ENCODE assay signal across 1 cellular context in the genomic region with DNA sequence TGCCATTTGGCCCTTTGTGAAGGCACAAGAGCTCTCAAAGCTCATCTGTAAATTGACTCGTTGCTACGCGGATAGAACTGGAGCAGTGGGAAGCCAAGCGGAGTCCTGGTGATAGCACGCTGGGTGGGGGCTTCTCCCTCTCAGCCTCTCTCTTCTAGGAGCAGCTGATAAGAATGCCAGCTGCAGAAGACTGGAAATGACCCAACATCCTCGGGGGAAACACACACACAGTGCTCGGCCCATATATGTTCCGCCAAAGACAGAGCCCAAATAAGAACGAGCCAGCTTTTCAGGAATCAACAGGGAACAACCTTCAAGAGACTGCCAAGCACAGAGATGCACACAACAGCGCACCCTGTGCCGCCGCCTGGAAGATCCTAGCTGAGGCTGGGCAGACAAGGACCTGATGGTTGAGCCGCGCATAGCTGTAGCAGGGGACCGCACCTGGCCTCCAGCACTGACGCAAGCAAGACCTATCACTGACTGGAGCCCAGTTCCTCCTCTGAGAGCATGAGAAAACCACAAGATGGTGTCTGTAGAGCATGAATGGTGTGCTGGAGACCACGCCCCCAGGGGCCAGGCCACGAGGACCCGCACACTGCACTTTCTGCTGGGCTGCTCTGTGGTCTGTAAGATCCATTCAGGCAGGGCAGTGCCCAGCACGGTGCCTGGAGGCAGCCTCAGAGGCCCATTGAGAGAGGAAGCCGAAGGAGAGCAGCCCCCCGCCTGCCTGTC.
TF ChIP-seq lines count a peak whose summit lies in the region.

No MANE protein-coding gene starts in this region.

TF ChIP-seq in K562, 482 proteins besides CTCF, POLR2A, EP300 and RAD21 (continued from another document):
- TF ChIP-seq SMARCA5 (IDR thresholded peaks at IDR 0.05) (no peak), EP400 (IDR thresholded peaks at IDR 0.05) (peak; percentile 52; the same call in 1 of the 2 replicates), EZH2 (IDR thresholded peaks at IDR 0.05; ENCODE audit: borderline replicate concordance, low read depth, low read length) (no peak), GTF2E2 (tag; IDR thresholded peaks at IDR 0.05) (no peak), MAFF (IDR thresholded peaks at IDR 0.05; ENCODE audit: low read length) (no peak), JUND (IDR thresholded peaks at IDR 0.05; ENCODE audit: borderline replicate concordance, low read depth, low read length) (peak; percentile 45; the same call in 1 of the 2 replicates), JUND (tag; IDR thresholded peaks at IDR 0.05; ENCODE audit: borderline replicate concordance, low read depth, low read length) (peak; percentile 5; the same call in 1 of the 3 replicates), RCOR1 (IDR thresholded peaks at IDR 0.05; ENCODE audit: borderline replicate concordance in 1 of 2, low read depth in 2 of 2, low read length in 2 of 2) (peak; percentile 19 to 49; a peak in 2 of 4 replicates), FOXM1 (IDR thresholded peaks at IDR 0.05; ENCODE audit: low read depth) (no peak), FOXM1 (CRISPR knock-in tag; IDR thresholded peaks at IDR 0.05; ENCODE audit: low read depth) (no peak), CREM (IDR thresholded peaks at IDR 0.05; ENCODE audit: low read depth) (peak; percentile 82), ESRRA (IDR thresholded peaks at IDR 0.05; ENCODE audit: borderline replicate concordance, low read depth) (peak; percentile 72; the same call in 1 of the 2 replicates), NONO (IDR thresholded peaks at IDR 0.05; ENCODE audit: low read depth in 2 of 2, low read length in 1 of 2) (no peak), SP1 (CRISPR knock-in tag; IDR thresholded peaks at IDR 0.05) (0 out of 2 replicates have a peak, but pooled peaks have one; percentile 32), CTBP1 (IDR thresholded peaks at IDR 0.05; ENCODE audit: borderline replicate concordance) (peak; percentile 79; the same call in 1 of the 2 replicates), DNMT1 (IDR thresholded peaks at IDR 0.05) (no peak), ZNF143 (CRISPR knock-in tag; IDR thresholded peaks at IDR 0.05) (no peak), ZNF175 (CRISPR knock-in tag; IDR thresholded peaks at IDR 0.05; ENCODE audit: low read depth) (no peak), CAMTA2 (CRISPR knock-in tag; conservative IDR thresholded peaks at IDR 0.05) (no peak), ZNF507 (tag; conservative IDR thresholded peaks at IDR 0.05) (no peak), HLTF (IDR thresholded peaks at IDR 0.05) (no peak), GABPA (tag; conservative IDR thresholded peaks at IDR 0.05; ENCODE audit: low read depth) (no peak), E2F3 (CRISPR knock-in tag; IDR thresholded peaks at IDR 0.05) (no peak), ZNF551 (CRISPR knock-in tag; IDR thresholded peaks at IDR 0.05) (no peak)
- TF ChIP-seq, protein P1, sequence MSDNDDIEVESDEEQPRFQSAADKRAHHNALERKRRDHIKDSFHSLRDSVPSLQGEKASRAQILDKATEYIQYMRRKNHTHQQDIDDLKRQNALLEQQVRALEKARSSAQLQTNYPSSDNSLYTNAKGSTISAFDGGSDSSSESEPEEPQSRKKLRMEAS (CRISPR knock-in tag; IDR thresholded peaks at IDR 0.05) = peak; percentile 80
- TF ChIP-seq, protein P2, sequence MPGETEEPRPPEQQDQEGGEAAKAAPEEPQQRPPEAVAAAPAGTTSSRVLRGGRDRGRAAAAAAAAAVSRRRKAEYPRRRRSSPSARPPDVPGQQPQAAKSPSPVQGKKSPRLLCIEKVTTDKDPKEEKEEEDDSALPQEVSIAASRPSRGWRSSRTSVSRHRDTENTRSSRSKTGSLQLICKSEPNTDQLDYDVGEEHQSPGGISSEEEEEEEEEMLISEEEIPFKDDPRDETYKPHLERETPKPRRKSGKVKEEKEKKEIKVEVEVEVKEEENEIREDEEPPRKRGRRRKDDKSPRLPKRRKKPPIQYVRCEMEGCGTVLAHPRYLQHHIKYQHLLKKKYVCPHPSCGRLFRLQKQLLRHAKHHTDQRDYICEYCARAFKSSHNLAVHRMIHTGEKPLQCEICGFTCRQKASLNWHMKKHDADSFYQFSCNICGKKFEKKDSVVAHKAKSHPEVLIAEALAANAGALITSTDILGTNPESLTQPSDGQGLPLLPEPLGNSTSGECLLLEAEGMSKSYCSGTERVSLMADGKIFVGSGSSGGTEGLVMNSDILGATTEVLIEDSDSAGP (CRISPR knock-in tag; IDR thresholded peaks at IDR 0.05) = no peak
- TF ChIP-seq, protein P3, sequence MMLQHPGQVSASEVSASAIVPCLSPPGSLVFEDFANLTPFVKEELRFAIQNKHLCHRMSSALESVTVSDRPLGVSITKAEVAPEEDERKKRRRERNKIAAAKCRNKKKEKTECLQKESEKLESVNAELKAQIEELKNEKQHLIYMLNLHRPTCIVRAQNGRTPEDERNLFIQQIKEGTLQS (IDR thresholded peaks at IDR 0.05) = peak; percentile 38; the same call in 1 of the 2 replicates
- TF ChIP-seq, protein P3 (CRISPR knock-in tag; conservative IDR thresholded peaks at IDR 0.05) = no peak
- TF ChIP-seq, protein P4, sequence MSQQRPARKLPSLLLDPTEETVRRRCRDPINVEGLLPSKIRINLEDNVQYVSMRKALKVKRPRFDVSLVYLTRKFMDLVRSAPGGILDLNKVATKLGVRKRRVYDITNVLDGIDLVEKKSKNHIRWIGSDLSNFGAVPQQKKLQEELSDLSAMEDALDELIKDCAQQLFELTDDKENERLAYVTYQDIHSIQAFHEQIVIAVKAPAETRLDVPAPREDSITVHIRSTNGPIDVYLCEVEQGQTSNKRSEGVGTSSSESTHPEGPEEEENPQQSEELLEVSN (IDR thresholded peaks at IDR 0.05; ENCODE audit: borderline replicate concordance in 1 of 2, extremely low read depth in 1 of 2, insufficient read depth in 1 of 2, insufficient read length in 1 of 2, low read depth in 1 of 2, low read length in 1 of 2, poor library complexity in 1 of 2, severe bottlenecking in 1 of 2) = peak in 1 of 2 experiments; percentile 31
- TF ChIP-seq, protein P5, sequence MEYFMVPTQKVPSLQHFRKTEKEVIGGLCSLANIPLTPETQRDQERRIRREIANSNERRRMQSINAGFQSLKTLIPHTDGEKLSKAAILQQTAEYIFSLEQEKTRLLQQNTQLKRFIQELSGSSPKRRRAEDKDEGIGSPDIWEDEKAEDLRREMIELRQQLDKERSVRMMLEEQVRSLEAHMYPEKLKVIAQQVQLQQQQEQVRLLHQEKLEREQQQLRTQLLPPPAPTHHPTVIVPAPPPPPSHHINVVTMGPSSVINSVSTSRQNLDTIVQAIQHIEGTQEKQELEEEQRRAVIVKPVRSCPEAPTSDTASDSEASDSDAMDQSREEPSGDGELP (CRISPR knock-in tag; IDR thresholded peaks at IDR 0.05; ENCODE audit: borderline replicate concordance) = no peak
- TF ChIP-seq, protein P6, sequence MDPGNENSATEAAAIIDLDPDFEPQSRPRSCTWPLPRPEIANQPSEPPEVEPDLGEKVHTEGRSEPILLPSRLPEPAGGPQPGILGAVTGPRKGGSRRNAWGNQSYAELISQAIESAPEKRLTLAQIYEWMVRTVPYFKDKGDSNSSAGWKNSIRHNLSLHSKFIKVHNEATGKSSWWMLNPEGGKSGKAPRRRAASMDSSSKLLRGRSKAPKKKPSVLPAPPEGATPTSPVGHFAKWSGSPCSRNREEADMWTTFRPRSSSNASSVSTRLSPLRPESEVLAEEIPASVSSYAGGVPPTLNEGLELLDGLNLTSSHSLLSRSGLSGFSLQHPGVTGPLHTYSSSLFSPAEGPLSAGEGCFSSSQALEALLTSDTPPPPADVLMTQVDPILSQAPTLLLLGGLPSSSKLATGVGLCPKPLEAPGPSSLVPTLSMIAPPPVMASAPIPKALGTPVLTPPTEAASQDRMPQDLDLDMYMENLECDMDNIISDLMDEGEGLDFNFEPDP (CRISPR knock-in tag; IDR thresholded peaks at IDR 0.05) = no peak
- TF ChIP-seq, protein P7, sequence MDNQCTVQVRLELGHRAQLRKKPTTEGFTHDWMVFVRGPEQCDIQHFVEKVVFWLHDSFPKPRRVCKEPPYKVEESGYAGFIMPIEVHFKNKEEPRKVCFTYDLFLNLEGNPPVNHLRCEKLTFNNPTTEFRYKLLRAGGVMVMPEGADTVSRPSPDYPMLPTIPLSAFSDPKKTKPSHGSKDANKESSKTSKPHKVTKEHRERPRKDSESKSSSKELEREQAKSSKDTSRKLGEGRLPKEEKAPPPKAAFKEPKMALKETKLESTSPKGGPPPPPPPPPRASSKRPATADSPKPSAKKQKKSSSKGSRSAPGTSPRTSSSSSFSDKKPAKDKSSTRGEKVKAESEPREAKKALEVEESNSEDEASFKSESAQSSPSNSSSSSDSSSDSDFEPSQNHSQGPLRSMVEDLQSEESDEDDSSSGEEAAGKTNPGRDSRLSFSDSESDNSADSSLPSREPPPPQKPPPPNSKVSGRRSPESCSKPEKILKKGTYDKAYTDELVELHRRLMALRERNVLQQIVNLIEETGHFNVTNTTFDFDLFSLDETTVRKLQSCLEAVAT (IDR thresholded peaks at IDR 0.05) = peak in 1 of 2 experiments; percentile 40; a peak in 1 of 4 replicates
- TF ChIP-seq, protein P8, sequence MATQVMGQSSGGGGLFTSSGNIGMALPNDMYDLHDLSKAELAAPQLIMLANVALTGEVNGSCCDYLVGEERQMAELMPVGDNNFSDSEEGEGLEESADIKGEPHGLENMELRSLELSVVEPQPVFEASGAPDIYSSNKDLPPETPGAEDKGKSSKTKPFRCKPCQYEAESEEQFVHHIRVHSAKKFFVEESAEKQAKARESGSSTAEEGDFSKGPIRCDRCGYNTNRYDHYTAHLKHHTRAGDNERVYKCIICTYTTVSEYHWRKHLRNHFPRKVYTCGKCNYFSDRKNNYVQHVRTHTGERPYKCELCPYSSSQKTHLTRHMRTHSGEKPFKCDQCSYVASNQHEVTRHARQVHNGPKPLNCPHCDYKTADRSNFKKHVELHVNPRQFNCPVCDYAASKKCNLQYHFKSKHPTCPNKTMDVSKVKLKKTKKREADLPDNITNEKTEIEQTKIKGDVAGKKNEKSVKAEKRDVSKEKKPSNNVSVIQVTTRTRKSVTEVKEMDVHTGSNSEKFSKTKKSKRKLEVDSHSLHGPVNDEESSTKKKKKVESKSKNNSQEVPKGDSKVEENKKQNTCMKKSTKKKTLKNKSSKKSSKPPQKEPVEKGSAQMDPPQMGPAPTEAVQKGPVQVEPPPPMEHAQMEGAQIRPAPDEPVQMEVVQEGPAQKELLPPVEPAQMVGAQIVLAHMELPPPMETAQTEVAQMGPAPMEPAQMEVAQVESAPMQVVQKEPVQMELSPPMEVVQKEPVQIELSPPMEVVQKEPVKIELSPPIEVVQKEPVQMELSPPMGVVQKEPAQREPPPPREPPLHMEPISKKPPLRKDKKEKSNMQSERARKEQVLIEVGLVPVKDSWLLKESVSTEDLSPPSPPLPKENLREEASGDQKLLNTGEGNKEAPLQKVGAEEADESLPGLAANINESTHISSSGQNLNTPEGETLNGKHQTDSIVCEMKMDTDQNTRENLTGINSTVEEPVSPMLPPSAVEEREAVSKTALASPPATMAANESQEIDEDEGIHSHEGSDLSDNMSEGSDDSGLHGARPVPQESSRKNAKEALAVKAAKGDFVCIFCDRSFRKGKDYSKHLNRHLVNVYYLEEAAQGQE (CRISPR knock-in tag; IDR thresholded peaks at IDR 0.05; ENCODE audit: low read depth) = no peak
- TF ChIP-seq, protein P9, sequence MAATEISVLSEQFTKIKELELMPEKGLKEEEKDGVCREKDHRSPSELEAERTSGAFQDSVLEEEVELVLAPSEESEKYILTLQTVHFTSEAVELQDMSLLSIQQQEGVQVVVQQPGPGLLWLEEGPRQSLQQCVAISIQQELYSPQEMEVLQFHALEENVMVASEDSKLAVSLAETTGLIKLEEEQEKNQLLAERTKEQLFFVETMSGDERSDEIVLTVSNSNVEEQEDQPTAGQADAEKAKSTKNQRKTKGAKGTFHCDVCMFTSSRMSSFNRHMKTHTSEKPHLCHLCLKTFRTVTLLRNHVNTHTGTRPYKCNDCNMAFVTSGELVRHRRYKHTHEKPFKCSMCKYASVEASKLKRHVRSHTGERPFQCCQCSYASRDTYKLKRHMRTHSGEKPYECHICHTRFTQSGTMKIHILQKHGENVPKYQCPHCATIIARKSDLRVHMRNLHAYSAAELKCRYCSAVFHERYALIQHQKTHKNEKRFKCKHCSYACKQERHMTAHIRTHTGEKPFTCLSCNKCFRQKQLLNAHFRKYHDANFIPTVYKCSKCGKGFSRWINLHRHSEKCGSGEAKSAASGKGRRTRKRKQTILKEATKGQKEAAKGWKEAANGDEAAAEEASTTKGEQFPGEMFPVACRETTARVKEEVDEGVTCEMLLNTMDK (IDR thresholded peaks at IDR 0.05; ENCODE audit: borderline replicate concordance, insufficient read depth, low read depth, low read length, poor library complexity, severe bottlenecking) = no peak
- TF ChIP-seq, protein P10, sequence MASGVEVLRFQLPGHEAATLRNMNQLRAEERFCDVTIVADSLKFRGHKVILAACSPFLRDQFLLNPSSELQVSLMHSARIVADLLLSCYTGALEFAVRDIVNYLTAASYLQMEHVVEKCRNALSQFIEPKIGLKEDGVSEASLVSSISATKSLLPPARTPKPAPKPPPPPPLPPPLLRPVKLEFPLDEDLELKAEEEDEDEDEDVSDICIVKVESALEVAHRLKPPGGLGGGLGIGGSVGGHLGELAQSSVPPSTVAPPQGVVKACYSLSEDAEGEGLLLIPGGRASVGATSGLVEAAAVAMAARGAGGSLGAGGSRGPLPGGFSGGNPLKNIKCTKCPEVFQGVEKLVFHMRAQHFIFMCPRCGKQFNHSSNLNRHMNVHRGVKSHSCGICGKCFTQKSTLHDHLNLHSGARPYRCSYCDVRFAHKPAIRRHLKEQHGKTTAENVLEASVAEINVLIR (CRISPR knock-in tag; IDR thresholded peaks at IDR 0.05) = no peak
TF ChIP-seq in K562: peak in this region for 34.
